Comparison of ENCODE assay signal across 22 cellular contexts in the genomic region with DNA sequence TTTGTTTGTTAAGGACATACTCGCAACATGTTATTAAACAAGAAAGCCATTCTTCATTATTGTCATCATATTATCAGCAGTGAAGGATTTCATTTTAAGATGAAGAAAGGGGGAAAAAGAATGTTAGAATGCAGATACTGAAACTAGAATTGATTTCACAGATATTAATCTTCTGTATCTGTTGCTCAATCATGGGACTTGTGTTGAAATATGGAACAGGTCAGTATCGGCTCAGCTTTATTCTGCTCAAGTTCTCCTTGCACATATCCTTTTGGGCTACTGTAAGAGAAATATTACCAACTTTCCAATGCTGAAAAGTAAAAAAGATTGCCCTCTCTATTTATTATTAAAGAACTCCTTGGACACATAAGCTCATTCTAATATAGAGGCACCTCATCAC. TPM values are rescaled to one million over a fixed set of nuclear protein-coding genes. Genes with fewer than 3 reads are reported as not detected.
DNase-seq lines count a peak whose midpoint lies in the region; ATAC-seq, FAIRE-seq and TF ChIP-seq lines count a peak whose summit lies in the region.
"Had no signal": no experiment of that assay in that cellular context is flagged by ENCODE, and none has a peak within 500 bp of the region (broad histone marks: within the 10 kb centered on the region; RNA-seq: fewer than 3 reads in every experiment).

No MANE protein-coding gene starts in this region.

- H3K27me3 Mint-ChIP-seq in stimulated activated naive CD8-positive, alpha-beta T cell treated with anti-CD3 and anti-CD28 coated beads, Interleukin-15, Interleukin-2, amounts not matched to agents 100 ng/mL and 50 ng/mL, for 24 hours = no peaks in the 10 kb centered on the region
- no peaks in the 10 kb centered on the region for H3K27me3 Mint-ChIP-seq in nephron (ENCODE audit: low read depth)
- H3K27me3 Mint-ChIP-seq: activated CD4-positive, alpha-beta T cell treated with anti-CD3 and anti-CD28 coated beads for 36 hours; dendritic cell treated with granulocyte-macrophage colony-stimulating factor and Interleukin-4, amounts not matched to agents 40 ng/mL and 50 ng/mL, for 4 days had no signal

- no peak for ATAC-seq in stimulated activated naive CD8-positive, alpha-beta T cell treated with anti-CD3 and anti-CD28 coated beads, Interleukin-15, Interleukin-2, amounts not matched to agents 100 U/mL and 50 U/mL, for 24 hours
- ATAC-seq in GM19467 (IDR thresholded peaks at IDR 0.05; ENCODE audit: unreplicated experiment) (no peak), heart right ventricle (no peak)
- ATAC-seq: activated CD4-positive, alpha-beta T cell treated with anti-CD3 and anti-CD28 coated beads for 36 hours; mucosa of descending colon had no signal

- no peak for DNase-seq in stimulated activated naive CD8-positive, alpha-beta T cell treated with anti-CD3 and anti-CD28 coated beads, Interleukin-15, Interleukin-2, amounts not matched to agents 100 U/mL and 50 U/mL, for 24 hours
- no peak for DNase-seq in esophagus squamous epithelium (lab: John Stamatoyannopoulos, UW)
- no peak for DNase-seq in GM12892 (ENCODE audit: insufficient read length)
- DNase-seq in heart right ventricle = no peak
- no peak for DNase-seq in NCI-H2029 (lab: John Stamatoyannopoulos, UW)
- DNase-seq: activated CD4-positive, alpha-beta T cell treated with anti-CD3 and anti-CD28 coated beads for 36 hours; activated naive CD8-positive, alpha-beta T cell treated with anti-CD3 and anti-CD28 coated beads, Interleukin-2, amount 10 ng/mL, durations not matched to agents 7 days and 5 days; brain microvascular endothelial cell; GDM1; mucosa of descending colon; NCI-H1694; RPMI8226; stimulated activated naive CD4-positive, alpha-beta T cell treated with Interleukin-2 at 50 U/mL for 16 hours; T1000; upper lobe of left lung had no signal

- H3K36me3 ChIP-seq in esophagus squamous epithelium (no peaks in the 10 kb centered on the region), heart right ventricle (no peaks in the 10 kb centered on the region)
- H3K36me3 ChIP-seq: BLaER1 treated with 17β-estradiol and CSF1 and Interleukin-3, amounts not matched to agents 10 nM and 100 nM; brain microvascular endothelial cell; neural progenitor cell; upper lobe of left lung had no signal

- TF ChIP-seq CTCF in esophagus squamous epithelium (IDR thresholded peaks at IDR 0.05) (no peak), nephron (IDR thresholded peaks at IDR 0.05; ENCODE audit: unreplicated experiment in 3 of 3) (no peak), heart right ventricle (IDR thresholded peaks at IDR 0.05) (no peak)

- H3K4me3 ChIP-seq in esophagus squamous epithelium = peak overlapping the region in 1 of 4 donors; percentile 1
- H3K4me3 ChIP-seq in heart right ventricle = no peak overlapping the region
- H3K4me3 ChIP-seq: BLaER1 treated with 17β-estradiol and CSF1 and Interleukin-3, amounts not matched to agents 10 nM and 100 nM; mucosa of descending colon; neural progenitor cell; upper lobe of left lung had no signal

- peaks cover 33% of the 10 kb centered on the region for H3K4me1 Mint-ChIP-seq in stimulated activated naive CD8-positive, alpha-beta T cell treated with anti-CD3 and anti-CD28 coated beads, Interleukin-15, Interleukin-2, amounts not matched to agents 100 ng/mL and 50 ng/mL, for 24 hours (ENCODE audit: low read depth)
- peaks cover 3% of the 10 kb centered on the region for H3K4me1 Mint-ChIP-seq in nephron

- H3K27me3 ChIP-seq in esophagus squamous epithelium (no peaks in the 10 kb centered on the region), heart right ventricle (no peaks in the 10 kb centered on the region)
- H3K27me3 ChIP-seq: BLaER1 treated with 17β-estradiol and CSF1 and Interleukin-3, amounts not matched to agents 10 nM and 100 nM; brain microvascular endothelial cell; neural progenitor cell; upper lobe of left lung had no signal

- WGBS in esophagus squamous epithelium, 2 donors = 60% methylated on average over 2 of the region's 2 CpGs
- WGBS in heart right ventricle, 2 donors = 93 to 94% methylated on average over 2 of the region's 2 CpGs

- TF ChIP-seq POLR2A in esophagus squamous epithelium (IDR thresholded peaks at IDR 0.05) (no peak), GM12892 (IDR thresholded peaks at IDR 0.05; ENCODE audit: low read depth, low read length) (no peak)

- H3K9me3 ChIP-seq in esophagus squamous epithelium (no peaks in the 10 kb centered on the region), heart right ventricle (no peaks in the 10 kb centered on the region)
- H3K9me3 ChIP-seq: BLaER1 treated with 17β-estradiol and CSF1 and Interleukin-3, amounts not matched to agents 10 nM and 100 nM; mucosa of descending colon; upper lobe of left lung had no signal

- no peaks in the 10 kb centered on the region for H3K36me3 Mint-ChIP-seq in stimulated activated naive CD8-positive, alpha-beta T cell treated with anti-CD3 and anti-CD28 coated beads, Interleukin-15, Interleukin-2, amounts not matched to agents 100 ng/mL and 50 ng/mL, for 24 hours (ENCODE audit: low read depth)
- H3K36me3 Mint-ChIP-seq in nephron (ENCODE audit: low read depth) = no peaks in the 10 kb centered on the region
- H3K36me3 Mint-ChIP-seq: activated naive CD8-positive, alpha-beta T cell treated with anti-CD3 and anti-CD28 coated beads, Interleukin-2, amount 10 ng/mL, durations not matched to agents 7 days and 5 days had no signal

- intact Hi-C loops in esophagus squamous epithelium (cut with DNase I) (no loop called here), heart right ventricle (cut with DNase I) (no loop called here)

- FAIRE-seq in GM12892 (lab: Jason Lieb, UNC) = no peak

- no peak overlapping the region for H3K4me3 Mint-ChIP-seq in stimulated activated naive CD8-positive, alpha-beta T cell treated with anti-CD3 and anti-CD28 coated beads, Interleukin-15, Interleukin-2, amounts not matched to agents 100 ng/mL and 50 ng/mL, for 24 hours
- no peak overlapping the region for H3K4me3 Mint-ChIP-seq in nephron
- H3K4me3 Mint-ChIP-seq: activated CD4-positive, alpha-beta T cell treated with anti-CD3 and anti-CD28 coated beads for 36 hours; activated naive CD8-positive, alpha-beta T cell treated with anti-CD3 and anti-CD28 coated beads, Interleukin-2, amount 10 ng/mL, durations not matched to agents 7 days and 5 days; activated T-helper 1 cell treated with anti-CD3 and anti-CD28 coated beads, Interleukin-12 subunit alpha, Interleukin-12 subunit beta, Interleukin-2, Interleukin-4 antibody, amounts not matched to agents 30 ng/mL and 10 ng/mL and 1 ng/mL, durations not matched to agents 14 hours and 24 hours and 36 hours; dendritic cell treated with granulocyte-macrophage colony-stimulating factor and Interleukin-4, amounts not matched to agents 40 ng/mL and 50 ng/mL, for 4 days; neural progenitor cell had no signal

- H3K4me1 ChIP-seq in esophagus squamous epithelium = peaks cover 4 to 80% (median 6%) of the 10 kb centered on the region in 3 donors
- H3K4me1 ChIP-seq in heart right ventricle = peaks cover 0 to 37% (median 3%) of the 10 kb centered on the region in 9 donors

- H3K9me3 Mint-ChIP-seq in stimulated activated naive CD8-positive, alpha-beta T cell treated with anti-CD3 and anti-CD28 coated beads, Interleukin-15, Interleukin-2, amounts not matched to agents 100 ng/mL and 50 ng/mL, for 24 hours = peaks cover 2% of the 10 kb centered on the region
- no peaks in the 10 kb centered on the region for H3K9me3 Mint-ChIP-seq in nephron
- H3K9me3 Mint-ChIP-seq: activated T-helper 1 cell treated with anti-CD3 and anti-CD28 coated beads, Interleukin-12 subunit alpha, Interleukin-12 subunit beta, Interleukin-2, Interleukin-4 antibody, amounts not matched to agents 30 ng/mL and 10 ng/mL and 1 ng/mL, durations not matched to agents 14 hours and 24 hours and 36 hours; dendritic cell treated with granulocyte-macrophage colony-stimulating factor and Interleukin-4, amounts not matched to agents 40 ng/mL and 50 ng/mL, for 4 days; neural progenitor cell had no signal

- peak overlapping the region; percentile 54 to 91 (median 86) for H3K27ac ChIP-seq in esophagus squamous epithelium
- H3K27ac ChIP-seq in heart right ventricle = no peak overlapping the region
- H3K27ac ChIP-seq: brain microvascular endothelial cell, neural progenitor cell, upper lobe of left lung had no signal

- H3K27ac Mint-ChIP-seq in stimulated activated naive CD8-positive, alpha-beta T cell treated with anti-CD3 and anti-CD28 coated beads, Interleukin-15, Interleukin-2, amounts not matched to agents 100 ng/mL and 50 ng/mL, for 24 hours = peak overlapping the region; percentile 6
- peak overlapping the region in 2 of 3 experiments; percentile 74 to 75 for H3K27ac Mint-ChIP-seq in nephron
- H3K27ac Mint-ChIP-seq: activated CD4-positive, alpha-beta T cell treated with anti-CD3 and anti-CD28 coated beads for 36 hours; activated naive CD8-positive, alpha-beta T cell treated with anti-CD3 and anti-CD28 coated beads, Interleukin-2, amount 10 ng/mL, durations not matched to agents 7 days and 5 days; activated T-helper 1 cell treated with anti-CD3 and anti-CD28 coated beads, Interleukin-12 subunit alpha, Interleukin-12 subunit beta, Interleukin-2, Interleukin-4 antibody, amounts not matched to agents 30 ng/mL and 10 ng/mL and 1 ng/mL, durations not matched to agents 14 hours and 24 hours and 36 hours had no signal

RNA-seq across cellular contexts. Expression of a gene that starts 13.8 kb away (rescaled TPM):
- total RNA-seq in esophagus squamous epithelium (1,000 to 10,000 TPM; 5,313 to 9,451 (median 7,147) TPM), heart right ventricle (100 to 1,000 TPM in 1 of 10 donors, 10 to 100 TPM in 9; 21.1 to 126 (median 38.5) TPM)
- polyA plus RNA-seq in GM12892 (2012; ENCODE audit: missing spikeins) = 3.1 TPM
- polyA plus RNA-seq in heart right ventricle = 100 to 1,000 TPM in 1 of 2 donors, 10 to 100 TPM in 1; 89.9 to 108 TPM

Comparison
In these comparisons a context has a peak if more than half of its experiments do, and no peak if none do; other contexts are left out.
1. H3K27ac ChIP-seq: peak in esophagus squamous epithelium (4 of 4); none in heart right ventricle (0 of 10).
2. RNA of a gene that starts 13.8 kb away (total RNA-seq): 5,313 to 9,451 TPM in esophagus squamous epithelium; 21.1 to 126 TPM in heart right ventricle; every median in the first group is over 10 times any median in the second.